In the genomic region with DNA sequence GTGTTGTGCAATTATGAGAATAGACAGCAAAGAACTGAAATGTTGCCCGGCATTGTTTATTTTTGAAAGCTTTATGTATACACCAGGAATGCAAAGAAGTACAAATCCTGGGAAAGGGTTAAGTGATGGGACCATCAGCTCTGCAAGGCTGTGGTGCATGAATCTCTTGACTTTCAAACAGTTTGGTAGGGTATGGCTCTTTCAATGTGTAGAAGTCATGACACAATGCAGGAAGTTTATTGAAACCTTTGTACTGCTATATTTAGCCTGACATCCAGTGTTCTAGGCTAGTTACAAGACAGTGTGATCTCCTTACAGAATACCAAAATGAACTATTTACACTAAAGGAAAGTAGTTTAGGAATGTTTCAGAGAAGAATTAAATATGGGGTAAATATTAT, we compare ENCODE assay signal across 18 cellular contexts.
"Had no signal": no experiment of that assay in that cellular context is flagged by ENCODE, and none has a peak within 500 bp of the region (broad histone marks: within the 10 kb centered on the region; RNA-seq: fewer than 3 reads in every experiment).

No MANE protein-coding gene starts in this region.

- ATAC-seq: activated T-cell treated with anti-CD3 and anti-CD28 coated beads, Interleukin-2, amount 50 U/mL, for 72 hours; esophagus mucosa; naive thymus-derived CD8-positive, alpha-beta T cell; pancreas had no signal

- H3K36me3 ChIP-seq: neutrophil, pancreas, sigmoid colon, thyroid gland, WERI-Rb-1 had no signal

- H3K27me3 ChIP-seq: neutrophil, pancreas, sigmoid colon, thyroid gland had no signal

- H3K27ac ChIP-seq: neutrophil, pancreas, sigmoid colon, thyroid gland, WERI-Rb-1 had no signal

- DNase-seq: activated CD4-positive, alpha-beta T cell treated with anti-CD3 and anti-CD28 coated beads for 1 hour; activated CD4-positive, alpha-beta T cell treated with anti-CD3 and anti-CD28 coated beads, Interleukin-2, amount 50 U/mL, for 4 hours; activated effector memory CD4-positive, alpha-beta T cell treated with anti-CD3 and anti-CD28 coated beads, Interleukin-2, amount 50 U/mL, for 16 hours; activated naive CD4-positive, alpha-beta T cell treated with anti-CD3 and anti-CD28 coated beads, Interleukin-2, amount 50 U/mL, for 16 hours; activated T-cell treated with anti-CD3 and anti-CD28 coated beads, Interleukin-2, amount 50 U/mL, for 72 hours; effector CD8-positive, alpha-beta T cell; hippocampal formation; kidney; mesendoderm; naive thymus-derived CD8-positive, alpha-beta T cell; pancreas; sigmoid colon; stimulated activated CD8-positive, alpha-beta memory T cell treated with anti-CD3 and anti-CD28 coated beads, Interleukin-4, amount 100 ng/mL, for 48 hours; stimulated activated naive CD4-positive, alpha-beta T cell; thyroid gland; WERI-Rb-1 had no signal

- H3K4me1 ChIP-seq: pancreas, thyroid gland had no signal

- H3K4me3 ChIP-seq: pancreas, sigmoid colon, thyroid gland had no signal

- H3K9me3 ChIP-seq: neutrophil, pancreas, sigmoid colon, thyroid gland had no signal
